8 cellular contexts compared by ENCODE assay signal in genomic region chr17:19867094-19867653, GRCh38. TPM values are rescaled to one million over a fixed set of nuclear protein-coding genes. Genes with fewer than 3 reads are reported as not detected.
DNase-seq lines count a peak whose midpoint lies in the region; ATAC-seq, FAIRE-seq and TF ChIP-seq lines count a peak whose summit lies in the region.

No MANE protein-coding gene starts in this region.

- no peak overlapping the region for H3K14ac ChIP-seq in H1 (ENCODE audit: insufficient read length)

- H3K4ac ChIP-seq in H1 (replicated peaks; ENCODE audit: insufficient read length, low read depth, low read length): peak overlapping the region; percentile 78

- H3K23ac ChIP-seq in H1 (ENCODE audit: insufficient read length): no peak overlapping the region

- H2BK12ac ChIP-seq in H1 (ENCODE audit: low read depth, low read length): no peak overlapping the region

- peaks cover 9% of the 10 kb centered on the region for H3K36me3 Mint-ChIP-seq in activated CD4-positive, alpha-beta memory T cell treated with anti-CD3 and anti-CD28 coated beads, Interleukin-2, amount 10 ng/mL, durations not matched to agents 7 days and 5 days (ENCODE audit: low read depth)

- no peak overlapping the region for H3K56ac ChIP-seq in H1 (replicated peaks; ENCODE audit: insufficient read length, low read depth, low read length)

- H3K4me3 ChIP-seq in HEK293 (ENCODE audit: low read depth, low read length): peak overlapping the region; percentile 67
- H3K4me3 ChIP-seq in H1 (ENCODE audit: extremely low read depth in 1 of 4, insufficient read depth in 2 of 4, low read depth in 3 of 4, low read length in 4 of 4): peak overlapping the region; percentile 59 to 79 (median 72)
- H3K4me3 ChIP-seq in lung: peak overlapping the region; percentile 92

- FAIRE-seq in H1 (lab: Jason Lieb, UNC): no peak

- H3K18ac ChIP-seq in H1 (ENCODE audit: extremely low read depth, low read length): no peak overlapping the region; the same call in 1 of the 2 replicates

- H3K4me3 Mint-ChIP-seq in activated CD4-positive, alpha-beta memory T cell treated with anti-CD3 and anti-CD28 coated beads, Interleukin-2, amount 10 ng/mL, durations not matched to agents 7 days and 5 days: peak overlapping the region; percentile 81

- H3K4me2 ChIP-seq in H1 (ENCODE audit: insufficient read depth in 1 of 2, low read depth in 2 of 2, low read length in 2 of 2): peak overlapping the region; percentile 88 to 92

- H3K9me3 Mint-ChIP-seq in activated CD4-positive, alpha-beta memory T cell treated with anti-CD3 and anti-CD28 coated beads, Interleukin-2, amount 10 ng/mL, durations not matched to agents 7 days and 5 days: no peaks in the 10 kb centered on the region

- no peaks in the 10 kb centered on the region for H3K79me1 ChIP-seq in H1 (ENCODE audit: low read depth, low read length)

- H2BK15ac ChIP-seq in H1 (ENCODE audit: low read length): 0 out of 2 replicates have a peak overlapping the region, but pooled peaks have one; percentile 46

- no peaks in the 10 kb centered on the region for H3K27me3 Mint-ChIP-seq in activated CD4-positive, alpha-beta memory T cell treated with anti-CD3 and anti-CD28 coated beads, Interleukin-2, amount 10 ng/mL, durations not matched to agents 7 days and 5 days

- H4K8ac ChIP-seq in H1 (ENCODE audit: extremely low read depth, insufficient read depth, low read length): peak overlapping the region; percentile 91

- no peaks in the 10 kb centered on the region for H3K79me2 ChIP-seq in H1 (ENCODE audit: control insufficient read depth in 1 of 2, insufficient read depth in 2 of 2, low read length in 2 of 2)

- H2AK5ac ChIP-seq in H1 (ENCODE audit: low read depth, low read length): no peak overlapping the region

- WGBS in H1 (ENCODE audit: extremely low coverage in 1 of 2, insufficient coverage in 1 of 2, insufficient read length in 1 of 2, insufficient replicate concordance in 2 of 2, low coverage in 1 of 2, low lambda C conversion rate in 2 of 2, missing lambda C conversion rate in 1 of 2), 2 experiments: 2% methylated on average over 52 of the region's 68 CpGs; no CpG with 5 or more reads in 1 of the 2 experiments
- 0% methylated on average over 58 to 68 of the region's 68 CpGs for WGBS in lung, 2 donors

- H2AFZ ChIP-seq in H1 (ENCODE audit: low read length): peak overlapping the region; percentile 76; the same call in 1 of the 2 replicates

- H3K9me3 ChIP-seq in HEK293 (ENCODE audit: control insufficient read depth, insufficient read depth, low read depth, low read length): no peaks in the 10 kb centered on the region
- no peaks in the 10 kb centered on the region for H3K9me3 ChIP-seq in H1 (ENCODE audit: insufficient read depth in 2 of 2, low read depth in 1 of 2, low read length in 1 of 2)
- no peaks in the 10 kb centered on the region for H3K9me3 ChIP-seq in lung (ENCODE audit: control insufficient read depth in 2 of 2, insufficient read depth in 1 of 2, low read length in 1 of 2)

- TF ChIP-seq POLR2A in H1 (IDR thresholded peaks at IDR 0.05; ENCODE audit: control extremely low read depth in 1 of 2, low read depth in 2 of 2, low read length in 2 of 2): no peak; a peak in 2 of 3 replicates

- H3K4me1 ChIP-seq in HEK293 (ENCODE audit: control insufficient read depth, insufficient read depth, low read length) (peaks cover 8% of the 10 kb centered on the region), H1 (replicated peaks in 1 of 4; ENCODE audit: control insufficient read depth in 3 of 4, insufficient read depth in 4 of 4, low read length in 3 of 4) (peaks cover 0 to 3% (median under 1%) of the 10 kb centered on the region in 4 experiments; a peak in 1 of 7 replicates), lung (ENCODE audit: control insufficient read depth in 2 of 2, insufficient read depth in 2 of 2, low read length in 2 of 2) (peaks cover 0 to 3% of the 10 kb centered on the region in 2 donors)

- TF ChIP-seq CTCF in HEK293 (tag by site-specific recombination; IDR thresholded peaks at IDR 0.05) (peak; percentile 88), H1 (IDR thresholded peaks at IDR 0.05; ENCODE audit: control extremely low read depth in 1 of 3, insufficient read depth in 1 of 3, low read depth in 1 of 3, low read length in 3 of 3) (peak in 2 of 3 experiments; percentile 13 to 19; a peak in 2 of 4 replicates), lung (IDR thresholded peaks at IDR 0.05; ENCODE audit: control extremely low read depth, extremely low read depth) (no peak)

- H2BK20ac ChIP-seq in H1 (ENCODE audit: low read length): no peak overlapping the region

- no peak overlapping the region for H4K91ac ChIP-seq in H1 (replicated peaks; ENCODE audit: insufficient read length, low read length)

- H3K27me3 ChIP-seq in H1 (replicated peaks in 1 of 4; ENCODE audit: control insufficient read depth in 3 of 4, extremely low read depth in 1 of 4, insufficient read depth in 3 of 4, low read length in 3 of 4) (peaks cover 2 to 14% (median 12%) of the 10 kb centered on the region in 4 experiments), lung (ENCODE audit: control insufficient read depth, insufficient read depth) (no peaks in the 10 kb centered on the region)

- H2BK120ac ChIP-seq in H1 (replicated peaks; ENCODE audit: low read depth, low read length): no peak overlapping the region

- POLR2A ChIA-PET in HEK293 (lab: Yijun Ruan, JAX) (interaction anchor here (0.6 to 1.8 kb wide), 8 partner anchors 8 to 489 kb away, joined by 3 to 12 read pairs (median 4); partner anchors contain the start of genes AKAP10, ALDH3A2, MAPK7 and SPECC1), H1 (lab: Charles Lee; ENCODE audit: partially characterized antibody) (interaction anchor here (1.0 to 2.8 kb wide), 6 partner anchors 10 to 219 kb away, joined by 3 to 11 read pairs (median 4); partner anchors contain the start of genes AKAP10 and ALDH3A2)
- POLR2A ChIA-PET in activated CD4-positive, alpha-beta memory T cell treated with anti-CD3 and anti-CD28 coated beads, Interleukin-2, amount 10 ng/mL, durations not matched to agents 7 days and 5 days (lab: Charles Lee): interaction anchor here (0.6 to 3.0 kb wide), 9 partner anchors 9 to 219 kb away, joined by 3 to 25 read pairs (median 4); partner anchors contain the start of gene AKAP10

- no peaks in the 10 kb centered on the region for H4K20me1 ChIP-seq in H1 (replicated peaks in 1 of 2; ENCODE audit: control insufficient read depth in 1 of 2, insufficient read depth in 2 of 2, low read length in 2 of 2)

- CTCF ChIA-PET in HEK293 (lab: Yijun Ruan, JAX): no interaction called here
- CTCF ChIA-PET in activated CD4-positive, alpha-beta memory T cell treated with anti-CD3 and anti-CD28 coated beads, Interleukin-2, amount 10 ng/mL, durations not matched to agents 7 days and 5 days (lab: Charles Lee): interaction anchor here (1.0 to 1.7 kb wide), 4 partner anchors 9 to 71 kb away, joined by 3 to 4 read pairs (median 4); no protein-coding TSS in a partner anchor
- CTCF ChIA-PET in H1 (lab: Charles Lee; ENCODE audit: partially characterized antibody): interaction anchor here (0.6 kb wide), 1 partner anchor 32 kb away, joined by 3 read pairs; no protein-coding TSS in a partner anchor

- ATAC-seq in lung (ENCODE audit: insufficient read depth, low FRiP score) (peak; percentile 77), GM18861 (IDR thresholded peaks at IDR 0.05; ENCODE audit: unreplicated experiment) (no peak)

- peak overlapping the region; percentile 65 for H3K27ac Mint-ChIP-seq in activated CD4-positive, alpha-beta memory T cell treated with anti-CD3 and anti-CD28 coated beads, Interleukin-2, amount 10 ng/mL, durations not matched to agents 7 days and 5 days

- TF ChIP-seq RAD21 in H1 (IDR thresholded peaks at IDR 0.05 in 1 of 2, conservative IDR thresholded peaks at IDR 0.05 in 1 of 2; ENCODE audit: low read depth in 2 of 2, low read length in 2 of 2): 0 out of 4 replicates have a peak, but pooled peaks of 1 of the 2 experiments have one; percentile 20

- no peak overlapping the region; the same call in 1 of the 2 replicates for H2BK5ac ChIP-seq in H1 (ENCODE audit: low read depth, low read length)

- DNase-seq in DMS53 treated with DMSO at 0.1 percent for 48 hours (lab: John Stamatoyannopoulos, UW; ENCODE audit: unreplicated experiment): peak; percentile 5
- peak; percentile 54 for DNase-seq in NCI-H460 (ENCODE audit: extremely low read depth, low read depth)
- DNase-seq in activated CD4-positive, alpha-beta memory T cell treated with anti-CD3 and anti-CD28 coated beads, Interleukin-2, amount 10 ng/mL, durations not matched to agents 7 days and 5 days: peak; percentile 65
- peak in 1 of 2 experiments; percentile 75 for DNase-seq in H1 (ENCODE audit: low read depth in 1 of 2, low spot score in 2 of 2)
- DNase-seq in lung (ENCODE audit: low spot score): no peak
- peak; percentile 33 to 34 for DNase-seq in stimulated activated CD4-positive, alpha-beta T cell treated with anti-CD3 and anti-CD28 coated beads, Interleukin-4, amount 100 ng/mL, for 48 hours (ENCODE audit: low read depth in 2 of 2)

- peaks cover 15% of the 10 kb centered on the region; the same call in 1 of the 2 replicates for H3K23me2 ChIP-seq in H1 (ENCODE audit: low read depth, low read length)

- H3K4me1 Mint-ChIP-seq in activated CD4-positive, alpha-beta memory T cell treated with anti-CD3 and anti-CD28 coated beads, Interleukin-2, amount 10 ng/mL, durations not matched to agents 7 days and 5 days: peaks cover 17% of the 10 kb centered on the region

- H3K36me3 ChIP-seq in HEK293 (ENCODE audit: control insufficient read depth in 2 of 2, insufficient read depth in 1 of 2, low read length in 2 of 2) (peaks cover 18 to 24% of the 10 kb centered on the region in 2 experiments), H1 (ENCODE audit: control insufficient read depth in 2 of 4, insufficient read depth in 4 of 4, low read length in 3 of 4) (no peaks in the 10 kb centered on the region), lung (ENCODE audit: control insufficient read depth in 2 of 2, insufficient read depth in 2 of 2, low read length in 2 of 2) (no peaks in the 10 kb centered on the region)

- peak overlapping the region; percentile 50 for H4K5ac ChIP-seq in H1 (ENCODE audit: insufficient read length, low read depth, low read length)

- peak overlapping the region; percentile 97 for H3K27ac ChIP-seq in HEK293 (ENCODE audit: extremely low read depth, low read depth, low read length)
- H3K27ac ChIP-seq in H1 (ENCODE audit: low read depth, low read length): no peak overlapping the region
- peak overlapping the region; percentile 72 to 96 for H3K27ac ChIP-seq in lung (ENCODE audit: low read depth in 1 of 2, low read length in 1 of 2)

- H3K9ac ChIP-seq in H1 (replicated peaks in 1 of 4; ENCODE audit: extremely low read depth in 1 of 4, low read depth in 3 of 4, low read length in 3 of 4): peak overlapping the region; percentile 24 to 61 (median 54); a peak in 6 of 7 replicates

- no peak for TF ChIP-seq EP300 in H1 (IDR thresholded peaks at IDR 0.05; ENCODE audit: borderline replicate concordance in 1 of 2, low read depth in 2 of 2, low read length in 2 of 2)

RNA-seq across cellular contexts. Expression of gene ULK2, which starts 0.6 kb away (rescaled TPM):
- total RNA-seq in NCI-H460 (2014; rRNA removed; shearing (Covaris generic)): 24.4 and 31.8 TPM in 2 replicates
- polyA plus RNA-seq in NCI-H460 (2014; cell fraction: nucleus; rRNA removed): 22.2 and 35.8 TPM in 2 replicates
- total RNA-seq in activated CD4-positive, alpha-beta memory T cell treated with anti-CD3 and anti-CD28 coated beads, Interleukin-2, amount 10 ng/mL, durations not matched to agents 7 days and 5 days: 10 to 100 TPM; 14.4 to 17.2 TPM
- 5.3 and 5.4 TPM in 2 replicates for total RNA-seq in H1 (2021; fragmentation: NEBNext Ultra II Directional; extraction: Animal tissue kit (Norgen Biotek cat#: 25700))
- polyA plus RNA-seq in H1 (2011; rRNA removed): 9.8 and 10.4 TPM in 2 replicates
- polyA plus RNA-seq in H1 (2011; cell fraction: cytosol; rRNA removed): 5.9 TPM
- polyA plus RNA-seq in H1 (2011; cell fraction: nucleus; rRNA removed): 14.6 TPM
- 5.1 to 6.3 TPM (median 5.7 TPM) in 4 replicates for polyA plus RNA-seq in H1 (2012, experiment 1 of 2)
- 0.60 TPM for polyA plus RNA-seq in H1 (2012, experiment 2 of 2)
- polyA plus RNA-seq in H1 (2013, experiment 1 of 2): 3.7 TPM
- 3.6 TPM for polyA plus RNA-seq in H1 (2013, experiment 2 of 2)
- 24.0 and 35.3 TPM in 2 replicates for polyA minus RNA-seq in H1 (2011; rRNA and poly(A)+ RNA removed)
- polyA minus RNA-seq in H1 (2011; cell fraction: cytosol; rRNA and poly(A)+ RNA removed): 6.5 TPM
- polyA minus RNA-seq in H1 (2011; cell fraction: nucleus; rRNA and poly(A)+ RNA removed): 6.4 TPM
- 10 to 100 TPM; 22.7 to 61.4 TPM for total RNA-seq in lung
- polyA plus RNA-seq in lung: 10 to 100 TPM in 1 of 2 donors, 1 to 10 TPM in 1; 5.8 to 10.3 TPM
